8 cellular contexts compared by ENCODE assay signal in genomic region chr18:31555971-31556747, GRCh38.
DNase-seq lines count a peak whose midpoint lies in the region; ATAC-seq, FAIRE-seq and TF ChIP-seq lines count a peak whose summit lies in the region.

No MANE protein-coding gene starts in this region.

- peak; percentile 73 for FAIRE-seq in RCC 7860 (lab: Jason Lieb, UNC)

- no peaks in the 10 kb centered on the region for H3F3A ChIP-seq in DOHH2 (ENCODE audit: control insufficient read depth, insufficient read depth)

- H3K27me3 Mint-ChIP-seq in central memory CD8-positive, alpha-beta T cell = peaks cover 59% of the 10 kb centered on the region

- H2AFZ ChIP-seq in KMS-11 (ENCODE audit: low read depth) = no peak overlapping the region; the same call in 1 of the 2 replicates

- H3K4me1 ChIP-seq in DOHH2 (ENCODE audit: control insufficient read depth, low read length) = no peaks in the 10 kb centered on the region
- H3K4me1 ChIP-seq in KMS-11 (ENCODE audit: low read depth, poor library complexity, severe bottlenecking) = no peaks in the 10 kb centered on the region

- H3K4me2 ChIP-seq in DOHH2 (ENCODE audit: low read length) (peak overlapping the region; percentile 36), KMS-11 (no peak overlapping the region)

- H3K79me2 ChIP-seq in DOHH2 (ENCODE audit: control insufficient read depth, low read length) (no peaks in the 10 kb centered on the region), KMS-11 (ENCODE audit: insufficient read depth, low read depth) (no peaks in the 10 kb centered on the region)

- H3K27me3 ChIP-seq in DOHH2 (ENCODE audit: control insufficient read depth, low read length) (peaks cover 4% of the 10 kb centered on the region; the same call in 1 of the 2 replicates), KMS-11 (ENCODE audit: insufficient read depth, low read depth) (no peaks in the 10 kb centered on the region)

- no peaks in the 10 kb centered on the region for H3K9me3 ChIP-seq in DOHH2 (ENCODE audit: control insufficient read depth, insufficient read depth, low read length)

- H3K9ac ChIP-seq in KMS-11 = no peak overlapping the region

- H3K4me3 ChIP-seq in DOHH2 (ENCODE audit: low read length) (no peak overlapping the region), KMS-11 (IDR thresholded peaks at IDR 0.05; ENCODE audit: insufficient read depth, low read depth, low read length) (no peak overlapping the region)

- peak; percentile 70 for ATAC-seq in GM19467 (IDR thresholded peaks at IDR 0.05; ENCODE audit: unreplicated experiment)
- ATAC-seq in central memory CD8-positive, alpha-beta T cell (replicated peaks; ENCODE audit: extremely low read depth, poor library complexity, severe bottlenecking) = no peak
- ATAC-seq in activated CD4-positive, CD25-positive, alpha-beta regulatory T cell treated with anti-CD3 and anti-CD28 coated beads, Interleukin-2, amount 50 U/mL, for 24 hours = no peak

- H3K36me3 ChIP-seq in DOHH2 (ENCODE audit: control insufficient read depth, low read length) = no peaks in the 10 kb centered on the region
- H3K36me3 ChIP-seq in KMS-11 (ENCODE audit: insufficient read depth) = no peaks in the 10 kb centered on the region

- H3K36me3 Mint-ChIP-seq in central memory CD8-positive, alpha-beta T cell (ENCODE audit: insufficient read depth) = no peaks in the 10 kb centered on the region

- TF ChIP-seq CTCF in DOHH2 (IDR thresholded peaks at IDR 0.05; ENCODE audit: low read depth, low read length, poor library complexity, severe bottlenecking) (peak; percentile 80), KMS-11 (conservative IDR thresholded peaks at IDR 0.05; ENCODE audit: low read depth, low read length) (peak; percentile 92)

- no peaks in the 10 kb centered on the region for H4K20me1 ChIP-seq in DOHH2 (ENCODE audit: control insufficient read depth, insufficient read depth, low read depth, low read length)
- H4K20me1 ChIP-seq in KMS-11 (ENCODE audit: insufficient read depth) = no peaks in the 10 kb centered on the region

- peak; percentile 44 for DNase-seq in RCC 7860 (ENCODE audit: low spot score)
- DNase-seq in central memory CD8-positive, alpha-beta T cell (ENCODE audit: low spot score in 2 of 2) = peak in 1 of 2 donors; percentile 38
- DNase-seq in kidney glomerular epithelial cell (lab: John Stamatoyannopoulos, UW) = peak; percentile 78
- DNase-seq in stimulated activated CD8-positive, alpha-beta memory T cell treated with anti-CD3 and anti-CD28 coated beads, Interleukin-12 subunit alpha, Interleukin-12 subunit beta, amount 100 ng/mL, for 1 hour (ENCODE audit: low read depth) = peak; percentile 16

- no peaks in the 10 kb centered on the region for H3K4me1 Mint-ChIP-seq in central memory CD8-positive, alpha-beta T cell

- peak overlapping the region; percentile 12 for H3K4me3 Mint-ChIP-seq in central memory CD8-positive, alpha-beta T cell

- H3K9me3 Mint-ChIP-seq in central memory CD8-positive, alpha-beta T cell = no peaks in the 10 kb centered on the region

- no peak overlapping the region for H3K27ac ChIP-seq in DOHH2 (ENCODE audit: low read depth, low read length)
- no peak overlapping the region for H3K27ac ChIP-seq in KMS-11

- no peak overlapping the region for H3K27ac Mint-ChIP-seq in central memory CD8-positive, alpha-beta T cell (ENCODE audit: low read depth)

- H3K9me2 ChIP-seq in DOHH2 (replicated peaks; ENCODE audit: control insufficient read depth, low read length) = no peaks in the 10 kb centered on the region
